11 cellular contexts compared by ENCODE assay signal in the genomic region with DNA sequence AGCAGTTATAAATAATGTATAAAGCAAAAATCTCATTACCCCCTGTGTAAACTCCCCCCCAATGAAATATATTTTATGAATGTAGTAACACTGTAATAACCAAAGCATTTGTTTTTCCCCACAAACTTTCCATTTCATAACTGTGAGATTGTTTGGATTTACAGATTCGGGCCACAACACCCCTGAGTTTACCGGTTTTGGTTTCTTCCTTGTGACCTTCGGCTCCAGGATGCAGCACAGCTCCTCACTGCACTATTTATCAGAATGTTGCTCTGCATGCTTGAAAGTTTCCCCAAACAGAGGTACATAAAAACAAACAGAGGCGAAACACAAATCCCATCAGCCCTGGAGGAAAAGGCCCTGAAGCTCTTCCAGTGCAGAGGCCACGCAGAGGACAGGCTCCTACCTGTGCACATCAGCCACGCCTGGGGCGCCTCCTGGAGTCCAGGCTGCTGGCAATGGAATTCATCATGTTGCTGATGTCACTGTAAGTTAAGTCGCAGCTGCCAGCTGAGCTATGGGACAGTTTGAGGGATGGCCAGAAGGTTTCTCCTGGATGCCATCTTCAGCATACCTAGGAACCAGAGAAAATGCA.
A peak's percentile ranks its signal among the peaks of the same experiment; 100 is the strongest.
DNase-seq lines count a peak whose midpoint lies in the region; ATAC-seq and TF ChIP-seq lines count a peak whose summit lies in the region.
"Had no signal": no experiment of that assay in that cellular context is flagged by ENCODE, and none has a peak within 500 bp of the region (broad histone marks: within the 10 kb centered on the region; RNA-seq: fewer than 3 reads in every experiment).

No MANE protein-coding gene starts in this region.

- peak; percentile 63 for TF ChIP-seq CTCF in SU-DHL-6 (IDR thresholded peaks at IDR 0.05; ENCODE audit: insufficient read depth, low read length, poor library complexity, severe bottlenecking)
- no peak for TF ChIP-seq CTCF in fibroblast of villous mesenchyme (IDR thresholded peaks at IDR 0.05; ENCODE audit: insufficient read depth, low read depth, low read length)
- TF ChIP-seq CTCF in progenitor cell of endocrine pancreas (IDR thresholded peaks at IDR 0.05; ENCODE audit: unreplicated experiment), result no peak
- TF ChIP-seq CTCF in ovary (IDR thresholded peaks at IDR 0.05), result no peak
- TF ChIP-seq CTCF in suprapubic skin (IDR thresholded peaks at IDR 0.05), result no peak

- peak; percentile 25 for ATAC-seq in GM19455 (IDR thresholded peaks at IDR 0.05; ENCODE audit: unreplicated experiment)

- intact Hi-C loops in ovary (cut with DNase I), result no loop called here

- H3K4me1 ChIP-seq in ovary (ENCODE audit: insufficient read depth), result no peaks in the 10 kb centered on the region
- H3K4me1 ChIP-seq in suprapubic skin, result peaks cover 25% of the 10 kb centered on the region
- H3K4me1 ChIP-seq: uterus had no signal

- peak overlapping the region; percentile 62 for H3K4me3 ChIP-seq in SU-DHL-6 (ENCODE audit: insufficient read depth, low read length, poor library complexity, severe bottlenecking)
- H3K4me3 ChIP-seq in fibroblast of villous mesenchyme (ENCODE audit: low read depth, low read length), result no peak overlapping the region
- H3K4me3 ChIP-seq in ovary, result no peak overlapping the region
- H3K4me3 ChIP-seq in suprapubic skin, result no peak overlapping the region
- H3K4me3 ChIP-seq: uterus had no signal

- TF ChIP-seq POLR2A in ovary (IDR thresholded peaks at IDR 0.05), result no peak
- no peak for TF ChIP-seq POLR2A in suprapubic skin (IDR thresholded peaks at IDR 0.05)

- H3K27me3 ChIP-seq in SU-DHL-6 (ENCODE audit: low read length) (no peaks in the 10 kb centered on the region), ovary (no peaks in the 10 kb centered on the region), suprapubic skin (no peaks in the 10 kb centered on the region)
- H3K27me3 ChIP-seq: uterus had no signal

- TF ChIP-seq EP300 in ovary (IDR thresholded peaks at IDR 0.05) (no peak), suprapubic skin (IDR thresholded peaks at IDR 0.05) (no peak)

- peak overlapping the region; percentile 85 for H3K4me2 ChIP-seq in SU-DHL-6 (ENCODE audit: low read depth, low read length, poor library complexity, severe bottlenecking)

- no peaks in the 10 kb centered on the region for H3K79me2 ChIP-seq in SU-DHL-6 (ENCODE audit: insufficient read depth, low read length)

- peaks cover 43% of the 10 kb centered on the region for H3F3A ChIP-seq in SU-DHL-6 (ENCODE audit: insufficient read depth)

- H3K36me3 ChIP-seq in SU-DHL-6 (ENCODE audit: low read length) (no peaks in the 10 kb centered on the region), ovary (no peaks in the 10 kb centered on the region), suprapubic skin (no peaks in the 10 kb centered on the region)
- H3K36me3 ChIP-seq: uterus had no signal

- no peak overlapping the region for H3K27ac Mint-ChIP-seq in progenitor cell of endocrine pancreas

- no peaks in the 10 kb centered on the region for H4K20me1 ChIP-seq in SU-DHL-6 (ENCODE audit: low read depth, low read length)

- DNase-seq in COLO668 (lab: John Stamatoyannopoulos, UW; ENCODE audit: unreplicated experiment) (peak; percentile 51), fibroblast of villous mesenchyme (ENCODE audit: low read depth) (peak; percentile 17), progenitor cell of endocrine pancreas (ENCODE audit: low spot score, unreplicated experiment) (no peak), ovary (no peak), anterior cingulate cortex (lab: John Stamatoyannopoulos, UW) (no peak), suprapubic skin (ENCODE audit: low spot score in 2 of 2) (no peak)
- DNase-seq: DMS 273 treated with DMSO at 0.1 percent for 48 hours, NCI-H1694 treated with DMSO at 0.1 percent for 48 hours, uterus had no signal

- 51 to 76% (median 53%) methylated on average over 8 of the region's 8 CpGs for WGBS in ovary, 3 donors
- WGBS in suprapubic skin, result 64% methylated on average over 8 of the region's 8 CpGs

- no peaks in the 10 kb centered on the region for H3K27me3 Mint-ChIP-seq in progenitor cell of endocrine pancreas

- no peaks in the 10 kb centered on the region for H3K4me1 Mint-ChIP-seq in progenitor cell of endocrine pancreas (ENCODE audit: low read depth)

- H3K9ac ChIP-seq in SU-DHL-6 (ENCODE audit: low read length), result peak overlapping the region; percentile 69

- H3K4me3 Mint-ChIP-seq in progenitor cell of endocrine pancreas (ENCODE audit: low read depth), result no peak overlapping the region

- no peaks in the 10 kb centered on the region for H3K36me3 Mint-ChIP-seq in progenitor cell of endocrine pancreas (ENCODE audit: insufficient read depth)

- H3K27ac ChIP-seq in SU-DHL-6 (ENCODE audit: low read depth, low read length), result peak overlapping the region; percentile 99
- H3K27ac ChIP-seq in ovary, result no peak overlapping the region
- no peak overlapping the region for H3K27ac ChIP-seq in suprapubic skin
- H3K27ac ChIP-seq: uterus had no signal

- peaks cover 11% of the 10 kb centered on the region for H3K9me3 Mint-ChIP-seq in progenitor cell of endocrine pancreas (ENCODE audit: low read depth)

- peaks cover 5% of the 10 kb centered on the region; the same call in 1 of the 2 replicates for H3K9me3 ChIP-seq in SU-DHL-6 (ENCODE audit: insufficient read depth, low read length)
- no peaks in the 10 kb centered on the region for H3K9me3 ChIP-seq in ovary
- no peaks in the 10 kb centered on the region for H3K9me3 ChIP-seq in suprapubic skin
- H3K9me3 ChIP-seq: uterus had no signal

- peak overlapping the region; percentile 54 for H2AFZ ChIP-seq in SU-DHL-6 (ENCODE audit: low read depth, low read length, severe bottlenecking)

- no peaks in the 10 kb centered on the region for H3K9me2 ChIP-seq in SU-DHL-6 (replicated peaks; ENCODE audit: insufficient read depth, low read length)

Comparison
In these comparisons a context has a peak if more than half of its experiments do, and no peak if none do; other contexts are left out.
1. DNase-seq: peak in COLO668 (single experiment) and fibroblast of villous mesenchyme (single experiment); none in progenitor cell of endocrine pancreas (single experiment), ovary (0 of 5), anterior cingulate cortex (0 of 58) and suprapubic skin (0 of 2).